ENCODE assay signal across 14 cellular contexts in genomic region chr10:124624875-124625274, GRCh38.
DNase-seq lines count a peak whose midpoint lies in the region; ATAC-seq, FAIRE-seq and TF ChIP-seq lines count a peak whose summit lies in the region.
"Had no signal": no experiment of that assay in that cellular context is flagged by ENCODE, and none has a peak within 500 bp of the region (broad histone marks: within the 10 kb centered on the region; RNA-seq: fewer than 3 reads in every experiment).

No MANE protein-coding gene starts in this region.

- FAIRE-seq in GM19239 (lab: Jason Lieb, UNC), result peak; percentile 55
- FAIRE-seq: islet of Langerhans had no signal

- peaks cover 57% of the 10 kb centered on the region for H3K4me1 ChIP-seq in CD4-positive, alpha-beta memory T cell (ENCODE audit: insufficient read depth, low read length)
- H3K4me1 ChIP-seq in neural progenitor cell, result peaks cover 26% of the 10 kb centered on the region
- H3K4me1 ChIP-seq in ascending aorta, result peaks cover 9 to 22% of the 10 kb centered on the region in 2 donors

- H3K4me3 ChIP-seq in CD4-positive, alpha-beta memory T cell (ENCODE audit: low read length in 2 of 2), result no peak overlapping the region
- H3K4me3 ChIP-seq in neural progenitor cell (no peak overlapping the region), ascending aorta (no peak overlapping the region)
- H3K4me3 ChIP-seq: body of pancreas had no signal

- no peak overlapping the region for H3K27ac ChIP-seq in CD4-positive, alpha-beta memory T cell (ENCODE audit: low read depth, low read length)
- no peak overlapping the region for H3K27ac ChIP-seq in neural progenitor cell
- H3K27ac ChIP-seq in ascending aorta, result no peak overlapping the region
- H3K27ac ChIP-seq: body of pancreas had no signal

- intact Hi-C loops in CD4-positive, alpha-beta memory T cell (cut with micrococcal nuclease), result no loop called here
- intact Hi-C loops in ascending aorta (cut with DNase I), result no loop called here
- intact Hi-C loops in sciatic nerve (cut with DNase I), result loop anchor here (5.0 kb wide), 1 partner anchor 117 kb away; the partner anchor contains the start of gene FAM53B

- no peak for TF ChIP-seq CTCF in neural progenitor cell (IDR thresholded peaks at IDR 0.05)
- TF ChIP-seq CTCF in ascending aorta (IDR thresholded peaks at IDR 0.05), result no peak
- TF ChIP-seq CTCF in GM10266 (IDR thresholded peaks at IDR 0.05; ENCODE audit: control insufficient read depth, insufficient read depth, low read depth, missing control alignments), result no peak

- POLR2A ChIA-PET in CD4-positive, alpha-beta memory T cell (lab: Charles Lee; ENCODE audit: partially characterized antibody), result interaction anchor here (1.0 to 1.2 kb wide), 2 partner anchors 13 to 23 kb away, joined by 3 read pairs; no protein-coding TSS in a partner anchor

- no peak overlapping the region for H3K4me2 ChIP-seq in neural progenitor cell

- H3K9ac ChIP-seq in neural progenitor cell, result no peak overlapping the region

- ATAC-seq in sciatic nerve, result no peak
- ATAC-seq: body of pancreas had no signal

- H3K4me3 Mint-ChIP-seq in CD4-positive, alpha-beta memory T cell, result peak overlapping the region in 2 of 8 donors; percentile 25 to 53
- H3K4me3 Mint-ChIP-seq in activated naive CD8-positive, alpha-beta T cell treated with anti-CD3 and anti-CD28 coated beads for 36 hours, result no peak overlapping the region
- no peak overlapping the region for H3K4me3 Mint-ChIP-seq in neural progenitor cell
- H3K4me3 Mint-ChIP-seq: activated CD4-positive, alpha-beta T cell treated with anti-CD3 and anti-CD28 coated beads, Interleukin-2, amount 10 ng/mL, durations not matched to agents 7 days and 5 days had no signal

- no peak for DNase-seq in CD4-positive, alpha-beta memory T cell
- DNase-seq in GM19239 (ENCODE audit: insufficient read length, low spot score) (no peak), neural progenitor cell (ENCODE audit: low spot score) (no peak), G401 (ENCODE audit: low spot score) (no peak), ascending aorta (ENCODE audit: low spot score in 2 of 2) (no peak), sciatic nerve (ENCODE audit: low spot score) (no peak), GM10266 (ENCODE audit: extremely low spot score) (no peak)
- DNase-seq in activated naive CD8-positive, alpha-beta T cell treated with anti-CD3 and anti-CD28 coated beads for 36 hours, result no peak
- DNase-seq: activated CD4-positive, alpha-beta T cell treated with anti-CD3 and anti-CD28 coated beads, Interleukin-2, amount 10 ng/mL, durations not matched to agents 7 days and 5 days; body of pancreas; effector CD8-positive, alpha-beta T cell; NCI-H69; stimulated activated CD4-positive, alpha-beta T cell treated with anti-CD3 and anti-CD28 coated beads, Interleukin-4, amount 100 ng/mL, for 1 hour had no signal

- H3K79me2 ChIP-seq in neural progenitor cell (ENCODE audit: low read depth), result no peaks in the 10 kb centered on the region

- H3K4me1 Mint-ChIP-seq in CD4-positive, alpha-beta memory T cell, result peaks cover 34 to 71% (median 50%) of the 10 kb centered on the region in 4 donors
- H3K4me1 Mint-ChIP-seq in activated naive CD8-positive, alpha-beta T cell treated with anti-CD3 and anti-CD28 coated beads for 36 hours, result peaks cover 35% of the 10 kb centered on the region
- H3K4me1 Mint-ChIP-seq in neural progenitor cell, result peaks cover 25% of the 10 kb centered on the region

- no peaks in the 10 kb centered on the region for H3K27me3 ChIP-seq in CD4-positive, alpha-beta memory T cell (ENCODE audit: insufficient read depth, low read length)
- no peaks in the 10 kb centered on the region for H3K27me3 ChIP-seq in neural progenitor cell
- no peaks in the 10 kb centered on the region for H3K27me3 ChIP-seq in ascending aorta
- H3K27me3 ChIP-seq: body of pancreas had no signal

- H3K36me3 ChIP-seq in CD4-positive, alpha-beta memory T cell (ENCODE audit: insufficient read depth, low read length), result peaks cover 16% of the 10 kb centered on the region
- H3K36me3 ChIP-seq in neural progenitor cell, result no peaks in the 10 kb centered on the region
- peaks cover 0 to 6% of the 10 kb centered on the region in 2 donors for H3K36me3 ChIP-seq in ascending aorta

- H3K27me3 Mint-ChIP-seq in CD4-positive, alpha-beta memory T cell, result no peaks in the 10 kb centered on the region
- no peaks in the 10 kb centered on the region for H3K27me3 Mint-ChIP-seq in activated naive CD8-positive, alpha-beta T cell treated with anti-CD3 and anti-CD28 coated beads for 36 hours
- H3K27me3 Mint-ChIP-seq in neural progenitor cell (ENCODE audit: insufficient read depth, low read depth), result no peaks in the 10 kb centered on the region
- H3K27me3 Mint-ChIP-seq: activated CD4-positive, alpha-beta T cell treated with anti-CD3 and anti-CD28 coated beads, Interleukin-2, amount 10 ng/mL, durations not matched to agents 7 days and 5 days had no signal

- peaks cover 0 to 2% (median 0%) of the 10 kb centered on the region in 8 donors for H3K9me3 Mint-ChIP-seq in CD4-positive, alpha-beta memory T cell
- no peaks in the 10 kb centered on the region for H3K9me3 Mint-ChIP-seq in activated naive CD8-positive, alpha-beta T cell treated with anti-CD3 and anti-CD28 coated beads for 36 hours
- H3K9me3 Mint-ChIP-seq in neural progenitor cell, result no peaks in the 10 kb centered on the region
- H3K9me3 Mint-ChIP-seq: activated CD4-positive, alpha-beta T cell treated with anti-CD3 and anti-CD28 coated beads, Interleukin-2, amount 10 ng/mL, durations not matched to agents 7 days and 5 days had no signal

- CTCF ChIA-PET in CD4-positive, alpha-beta memory T cell (lab: Charles Lee; ENCODE audit: partially characterized antibody), result interaction anchor here (1.1 to 5.4 kb wide), 4 partner anchors 12 to 117 kb away, joined by 3 to 50 read pairs (median 4); no protein-coding TSS in a partner anchor

- H3F3A ChIP-seq in neural progenitor cell (ENCODE audit: low read depth), result no peaks in the 10 kb centered on the region

- no peak overlapping the region for H2AFZ ChIP-seq in neural progenitor cell (replicated peaks)

- in situ Hi-C loops in G401 (cut with HindIII; ENCODE audit: low sequenced_read_pairs), result no loop called here

- H3K9me3 ChIP-seq in CD4-positive, alpha-beta memory T cell (ENCODE audit: control insufficient read depth in 1 of 2, low read length in 2 of 2), result no peaks in the 10 kb centered on the region
- H3K9me3 ChIP-seq in neural progenitor cell (ENCODE audit: low read depth), result no peaks in the 10 kb centered on the region
- no peaks in the 10 kb centered on the region for H3K9me3 ChIP-seq in ascending aorta
- H3K9me3 ChIP-seq: body of pancreas had no signal

- peaks cover 8 to 26% of the 10 kb centered on the region in 2 donors for H3K36me3 Mint-ChIP-seq in CD4-positive, alpha-beta memory T cell
- no peaks in the 10 kb centered on the region for H3K36me3 Mint-ChIP-seq in activated naive CD8-positive, alpha-beta T cell treated with anti-CD3 and anti-CD28 coated beads for 36 hours
- H3K36me3 Mint-ChIP-seq in neural progenitor cell, result peaks cover 7% of the 10 kb centered on the region

- H3K27ac Mint-ChIP-seq in CD4-positive, alpha-beta memory T cell, result peak overlapping the region in 4 of 7 donors; percentile 29 to 85 (median 62)
- peak overlapping the region; percentile 28 for H3K27ac Mint-ChIP-seq in activated naive CD8-positive, alpha-beta T cell treated with anti-CD3 and anti-CD28 coated beads for 36 hours
- H3K27ac Mint-ChIP-seq in neural progenitor cell, result peak overlapping the region; percentile 65
- H3K27ac Mint-ChIP-seq: activated CD4-positive, alpha-beta T cell treated with anti-CD3 and anti-CD28 coated beads, Interleukin-2, amount 10 ng/mL, durations not matched to agents 7 days and 5 days had no signal

- peaks cover 58% of the 10 kb centered on the region for H4K20me1 ChIP-seq in neural progenitor cell (ENCODE audit: low read depth)
